Comparison of ENCODE assay signal across 29 cellular contexts in genomic region chr12:49277466-49277865, GRCh38. TPM values are rescaled to one million over a fixed set of nuclear protein-coding genes. Genes with fewer than 3 reads are reported as not detected.
A peak's percentile ranks its signal among the peaks of the same experiment; 100 is the strongest.
DNase-seq lines count a peak whose midpoint lies in the region; ATAC-seq, FAIRE-seq and TF ChIP-seq lines count a peak whose summit lies in the region.
"Had no signal": no experiment of that assay in that cellular context is flagged by ENCODE, and none has a peak within 500 bp of the region (broad histone marks: within the 10 kb centered on the region; RNA-seq: fewer than 3 reads in every experiment).

No MANE protein-coding gene starts in this region.

- H3K79me2 ChIP-seq in hepatocyte = no peaks in the 10 kb centered on the region

- H2BK15ac ChIP-seq in mesenchymal stem cell (ENCODE audit: low read depth, poor library complexity, severe bottlenecking) = no peak overlapping the region

- no peaks in the 10 kb centered on the region for H3K79me1 ChIP-seq in mesenchymal stem cell (replicated peaks; ENCODE audit: low read length, poor library complexity, severe bottlenecking)

- H3K4me3 ChIP-seq in A549 (no peak overlapping the region), mesenchymal stem cell (ENCODE audit: insufficient read depth in 1 of 2, low read depth in 1 of 2, low read length in 2 of 2) (no peak overlapping the region), hepatocyte (no peak overlapping the region)
- H3K4me3 ChIP-seq: BLaER1 treated with 17β-estradiol and CSF1 and Interleukin-3, amounts not matched to agents 10 nM and 100 nM had no signal

- H2BK5ac ChIP-seq in mesenchymal stem cell (ENCODE audit: low read depth, low read length, poor library complexity, severe bottlenecking) = no peak overlapping the region

- H3K36me3 ChIP-seq in mesenchymal stem cell (ENCODE audit: control insufficient read depth in 1 of 2, insufficient read depth in 2 of 2, low read depth in 1 of 2, low read length in 2 of 2) = peaks cover 24 to 26% of the 10 kb centered on the region in 2 experiments
- no peaks in the 10 kb centered on the region for H3K36me3 ChIP-seq in hepatocyte (replicated peaks; ENCODE audit: insufficient read depth, low read depth)

- CTCF ChIA-PET in A549 (lab: Yijun Ruan, JAX) = interaction anchor here (0.5 to 4.9 kb wide), 9 partner anchors 9 to 1327 kb away, joined by 3 to 41 read pairs (median 7); partner anchors contain the start of gene PRPH

- no peak overlapping the region for H2AK5ac ChIP-seq in mesenchymal stem cell (ENCODE audit: low read length, severe bottlenecking)

- H3K23ac ChIP-seq in mesenchymal stem cell (ENCODE audit: low read length in 2 of 2) = no peak overlapping the region

- no peak overlapping the region for H3K27ac ChIP-seq in A549
- H3K27ac ChIP-seq in mesenchymal stem cell (ENCODE audit: low read length, poor library complexity, severe bottlenecking) = no peak overlapping the region
- no peak overlapping the region for H3K27ac ChIP-seq in hepatocyte
- H3K27ac ChIP-seq: BLaER1 treated with 17β-estradiol and CSF1 and Interleukin-3, amounts not matched to agents 10 nM and 100 nM had no signal

- H3K14ac ChIP-seq in mesenchymal stem cell (ENCODE audit: low read length in 2 of 2) = no peak overlapping the region

- H3K9me2 ChIP-seq in hepatocyte (replicated peaks; ENCODE audit: insufficient read depth) = no peaks in the 10 kb centered on the region

- DNase-seq in A549 (ENCODE audit: low read depth in 1 of 2, low spot score in 1 of 2) (no peak), NCI-H69 (lab: John Stamatoyannopoulos, UW) (peak; percentile 35), cerebellar nuclear complex (lab: John Stamatoyannopoulos, UW) (peak; percentile 25 to 34), mesenchymal stem cell (no peak), GDM1 (lab: John Stamatoyannopoulos, UW) (no peak), hepatocyte (ENCODE audit: low spot score) (no peak)
- DNase-seq: AML-193; CD4-positive, alpha-beta memory T cell; COR-L47; DMS79; EL; KBM-7; MV-4-11; NCI-H1105; NCI-H1436 treated with DMSO at 0.1 percent for 48 hours; NCI-H187 treated with DMSO at 0.1 percent for 48 hours; NCI-H2171 treated with DMSO at 0.1 percent for 48 hours; NCI-H345; NCI-H82; RPMI8226; SHP77 treated with DMSO at 0.1 percent for 48 hours had no signal

- H3K9me3 ChIP-seq in A549 = no peaks in the 10 kb centered on the region
- H3K9me3 ChIP-seq in mesenchymal stem cell (ENCODE audit: control insufficient read depth, low read length) = no peaks in the 10 kb centered on the region
- H3K9me3 ChIP-seq in hepatocyte (ENCODE audit: low read depth) = no peaks in the 10 kb centered on the region
- H3K9me3 ChIP-seq: BLaER1 treated with 17β-estradiol and CSF1 and Interleukin-3, amounts not matched to agents 10 nM and 100 nM had no signal

- H3K18ac ChIP-seq in mesenchymal stem cell (ENCODE audit: low read depth in 1 of 2, low read length in 2 of 2) = no peak overlapping the region

- H3K27me3 ChIP-seq in mesenchymal stem cell (ENCODE audit: control insufficient read depth in 1 of 2, insufficient read depth in 1 of 2, low read length in 2 of 2) = peaks cover 0 to 3% of the 10 kb centered on the region in 2 experiments
- no peaks in the 10 kb centered on the region for H3K27me3 ChIP-seq in hepatocyte
- H3K27me3 ChIP-seq: BLaER1 treated with 17β-estradiol and CSF1 and Interleukin-3, amounts not matched to agents 10 nM and 100 nM had no signal

- no peak for TF ChIP-seq EP300 in A549 (IDR thresholded peaks at IDR 0.05)

- POLR2A ChIA-PET in A549 (lab: Yijun Ruan, JAX) = interaction anchor here (1.3 kb wide), 1 partner anchor 12 kb away, joined by 3 read pairs; no protein-coding TSS in a partner anchor

- TF ChIP-seq RAD21 in A549 (conservative IDR thresholded peaks at IDR 0.05 in 1 of 2, IDR thresholded peaks at IDR 0.05 in 1 of 2) = no peak

- no peak overlapping the region for H2BK120ac ChIP-seq in mesenchymal stem cell (ENCODE audit: low read depth, low read length)

- TF ChIP-seq CTCF in A549 (IDR thresholded peaks at IDR 0.05) = no peak
- no peak for TF ChIP-seq CTCF in hepatocyte (IDR thresholded peaks at IDR 0.05; ENCODE audit: poor library complexity)

- TF ChIP-seq POLR2A in A549 (IDR thresholded peaks at IDR 0.05; ENCODE audit: low read length) = no peak

- H2BK12ac ChIP-seq in mesenchymal stem cell (ENCODE audit: low read length in 2 of 2) = no peak overlapping the region

- peak overlapping the region; percentile 9 for H4K8ac ChIP-seq in mesenchymal stem cell (ENCODE audit: low read length)

- 91% methylated on average over 7 of the region's 7 CpGs for WGBS in A549 (ENCODE audit: missing lambda C conversion rate)
- 89% methylated on average over 7 of the region's 7 CpGs for WGBS in mesenchymal stem cell
- 91% methylated on average over 7 of the region's 7 CpGs for WGBS in hepatocyte (ENCODE audit: low lambda C conversion rate, missing lambda C conversion rate)

- no peak overlapping the region for H3K4me2 ChIP-seq in A549
- no peak overlapping the region for H3K4me2 ChIP-seq in mesenchymal stem cell (ENCODE audit: low read length, poor library complexity, severe bottlenecking)
- H3K4me2 ChIP-seq in hepatocyte = no peak overlapping the region
- H3K4me2 ChIP-seq: BLaER1 treated with 17β-estradiol and CSF1 and Interleukin-3, amounts not matched to agents 10 nM and 100 nM had no signal

- H3K4ac ChIP-seq in mesenchymal stem cell (ENCODE audit: low read depth in 1 of 2, low read length in 2 of 2) = no peak overlapping the region

- H3K9ac ChIP-seq in mesenchymal stem cell (ENCODE audit: low read length) = no peak overlapping the region

- H2AFZ ChIP-seq in mesenchymal stem cell (ENCODE audit: low read depth, low read length) (no peak overlapping the region), hepatocyte (no peak overlapping the region)

- ATAC-seq in A549 = peak; percentile 1; a peak in 2 of 6 replicates
- no peak for ATAC-seq in HG02885 (IDR thresholded peaks at IDR 0.05; ENCODE audit: poor library complexity, unreplicated experiment)
- no peak for ATAC-seq in GM18519 (IDR thresholded peaks at IDR 0.05; ENCODE audit: low FRiP score, unreplicated experiment)

- no peaks in the 10 kb centered on the region for H4K20me1 ChIP-seq in hepatocyte (ENCODE audit: insufficient read depth, poor library complexity, severe bottlenecking)

- no peak for FAIRE-seq in A549 (lab: Jason Lieb, UNC)
- FAIRE-seq: A204.1, GM12892, GM19239, HTR-8/SVneo had no signal

- H3K4me1 ChIP-seq in A549 (no peaks in the 10 kb centered on the region), mesenchymal stem cell (ENCODE audit: control insufficient read depth, insufficient read depth, low read depth, low read length) (peaks cover 7% of the 10 kb centered on the region), hepatocyte (ENCODE audit: insufficient read depth) (no peaks in the 10 kb centered on the region)

- peak overlapping the region; percentile 48 for H4K91ac ChIP-seq in mesenchymal stem cell (ENCODE audit: low read length)

TF ChIP-seq in A549, 52 proteins besides CTCF, POLR2A, EP300 and RAD21 (continues in another document):
- TF ChIP-seq ELK1 (IDR thresholded peaks at IDR 0.05; ENCODE audit: low read depth, low read length) = no peak
- TF ChIP-seq GATA3 (IDR thresholded peaks at IDR 0.05; ENCODE audit: borderline replicate concordance) = no peak
- TF ChIP-seq RNF2 (IDR thresholded peaks at IDR 0.05; ENCODE audit: borderline replicate concordance, low read depth) = no peak

RNA-seq across cellular contexts. Expression of gene TUBA1C, which starts 12.6 kb away (rescaled TPM):
- 1,183 and 1,488 TPM in 2 replicates for polyA plus RNA-seq in A549 (2011; rRNA removed)
- 3,774 and 4,321 TPM in 2 replicates for polyA plus RNA-seq in A549 (2012; cell fraction: cytosol; rRNA removed)
- polyA plus RNA-seq in A549 (2012; cell fraction: nucleus; rRNA removed) = 3,587 and 3,861 TPM in 2 replicates
- 1,577 to 1,940 TPM (median 1,656 TPM) in 3 replicates for polyA plus RNA-seq in A549 (2017; fragmentation: RNase III; extraction: RNeasy Plus Mini Kit Qiagen cat#74134 plus additional on column Dnase treatment)
- polyA minus RNA-seq in A549 (2011; rRNA and poly(A)+ RNA removed) = 1,919 and 2,604 TPM in 2 replicates
- polyA plus RNA-seq in mesenchymal stem cell (2013, experiment 1 of 2) = 532 TPM
- 549 TPM for polyA plus RNA-seq in mesenchymal stem cell (2013, experiment 2 of 2)
- total RNA-seq in hepatocyte = 422 and 528 TPM in 2 replicates
- 198 and 252 TPM in 2 replicates for polyA plus RNA-seq in hepatocyte

RNA-seq across cellular contexts. Expression of gene PRPH, which starts 17.5 kb away (rescaled TPM):
- polyA plus RNA-seq in A549 (2011; rRNA removed) (1.7 and 2.0 TPM in 2 replicates), A549 (2017; fragmentation: RNase III; extraction: RNeasy Plus Mini Kit Qiagen cat#74134 plus additional on column Dnase treatment) (0.42 to 0.67 TPM (median 0.50 TPM) in 3 replicates), hepatocyte (1.3 and 1.7 TPM in 2 replicates)
- polyA plus RNA-seq in A549 (2012; cell fraction: cytosol; rRNA removed) = 0.95 and 1.3 TPM in 2 replicates
- polyA plus RNA-seq in A549 (2012; cell fraction: nucleus; rRNA removed) = 0.72 and 1.3 TPM in 2 replicates
- polyA minus RNA-seq in A549 (2011; rRNA and poly(A)+ RNA removed) = 1.3 and 3.1 TPM in 2 replicates
- not detected for polyA plus RNA-seq in mesenchymal stem cell (2013, experiment 1 of 2)
- not detected for polyA plus RNA-seq in mesenchymal stem cell (2013, experiment 2 of 2)
- 0.70 and 1.1 TPM in 2 replicates for total RNA-seq in hepatocyte

RNA-seq across cellular contexts. Expression of gene TROAP, which starts 45.6 kb away (rescaled TPM):
- polyA plus RNA-seq in A549 (2011; rRNA removed) = 50.0 and 56.4 TPM in 2 replicates
- 108 and 115 TPM in 2 replicates for polyA plus RNA-seq in A549 (2012; cell fraction: cytosol; rRNA removed)
- 170 and 181 TPM in 2 replicates for polyA plus RNA-seq in A549 (2012; cell fraction: nucleus; rRNA removed)
- 49.3 to 59.3 TPM (median 55.5 TPM) in 3 replicates for polyA plus RNA-seq in A549 (2017; fragmentation: RNase III; extraction: RNeasy Plus Mini Kit Qiagen cat#74134 plus additional on column Dnase treatment)
- polyA minus RNA-seq in A549 (2011; rRNA and poly(A)+ RNA removed) = 41.0 and 46.7 TPM in 2 replicates
- 7.5 TPM for polyA plus RNA-seq in mesenchymal stem cell (2013, experiment 1 of 2)
- polyA plus RNA-seq in mesenchymal stem cell (2013, experiment 2 of 2) = 6.9 TPM
- total RNA-seq in hepatocyte = 3.4 and 4.1 TPM in 2 replicates
- polyA plus RNA-seq in hepatocyte = 8.0 and 12.5 TPM in 2 replicates

RNA-seq across cellular contexts. Expression of gene C1QL4, which starts 59.5 kb away (rescaled TPM):
- polyA plus RNA-seq in A549 (2011; rRNA removed) = 0.99 and 1.5 TPM in 2 replicates
- polyA plus RNA-seq in A549 (2012; cell fraction: cytosol; rRNA removed) = 3.4 and 5.1 TPM in 2 replicates
- polyA plus RNA-seq in A549 (2012; cell fraction: nucleus; rRNA removed) = 5.8 and 8.4 TPM in 2 replicates
- 2.2 to 2.8 TPM (median 2.8 TPM) in 3 replicates for polyA plus RNA-seq in A549 (2017; fragmentation: RNase III; extraction: RNeasy Plus Mini Kit Qiagen cat#74134 plus additional on column Dnase treatment)
- 0.66 and 0.83 TPM in 2 replicates for polyA minus RNA-seq in A549 (2011; rRNA and poly(A)+ RNA removed)
- not detected for polyA plus RNA-seq in mesenchymal stem cell (2013, experiment 1 of 2)
- not detected for polyA plus RNA-seq in mesenchymal stem cell (2013, experiment 2 of 2)
- total RNA-seq in hepatocyte = not detected in 2 replicates
- polyA plus RNA-seq in hepatocyte = not detected in 2 replicates
- total RNA-seq: CD4-positive, alpha-beta memory T cell; MCF 10A had no signal
- polyA plus RNA-seq: CD4-positive, alpha-beta memory T cell had no signal

Comparison
In these comparisons a context has a peak if more than half of its experiments do, and no peak if none do; other contexts are left out.
1. ATAC-seq: peak in A549 (2 of 2); none in HG02885 (single experiment) and GM18519 (single experiment).
2. DNase-seq: peak in NCI-H69 (single experiment) and cerebellar nuclear complex (2 of 2); none in A549 (0 of 2), mesenchymal stem cell (single experiment), GDM1 (single experiment) and hepatocyte (single experiment).